ENCODE assay signal across 1 cellular context in the genomic region with DNA sequence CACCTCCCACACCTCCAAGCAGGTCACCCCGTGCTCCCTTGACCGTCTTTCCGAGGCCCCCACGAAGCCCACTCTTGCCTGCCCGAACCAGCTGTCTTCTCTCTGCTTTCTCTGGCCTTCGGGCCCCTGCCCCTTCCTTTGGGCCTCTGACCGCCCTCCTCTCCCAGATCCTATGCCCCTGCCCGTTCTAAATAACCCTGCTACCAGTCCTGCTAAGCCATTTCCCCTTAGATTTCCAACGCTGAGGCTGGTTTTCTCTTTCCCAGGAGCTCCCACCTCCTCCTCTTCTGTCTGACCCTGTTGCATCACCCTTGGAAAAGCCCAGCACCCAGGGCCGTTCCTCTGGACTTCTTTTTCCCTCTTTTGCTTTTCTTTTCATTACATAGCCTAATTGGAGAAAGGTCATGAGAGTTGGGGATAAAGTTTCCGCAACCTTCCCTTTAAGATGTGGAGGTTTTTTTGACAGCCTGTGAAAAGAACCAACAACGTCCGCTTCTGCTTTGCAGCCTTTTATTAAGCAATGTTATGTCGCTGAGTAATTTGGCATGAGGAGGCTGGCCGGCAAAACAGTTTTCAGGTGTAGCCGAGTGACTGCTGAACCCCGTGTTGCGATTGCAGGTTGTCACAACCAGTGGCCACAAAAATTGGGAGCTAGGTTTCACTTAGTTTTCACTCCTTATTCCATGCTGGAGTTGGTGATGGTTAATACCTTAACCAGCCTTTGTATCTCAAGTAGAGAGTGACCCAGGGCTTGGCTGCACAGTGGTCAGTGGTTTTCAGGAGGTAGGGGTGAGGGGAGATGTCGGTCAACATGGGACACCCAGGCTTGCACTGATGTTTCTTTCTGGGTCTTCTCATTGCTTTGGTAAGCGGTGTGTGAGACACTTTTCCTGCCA.
TF ChIP-seq lines count a peak whose summit lies in the region.

No MANE protein-coding gene starts in this region.

TF ChIP-seq in HEK293, 187 proteins besides CTCF, POLR2A, EP300 and RAD21 (continued from another document and continues in another):
- TF ChIP-seq ZNF280D (tag by site-specific recombination; IDR thresholded peaks at IDR 0.05) (0 out of 2 replicates have a peak, but pooled peaks have one; percentile 30), PATZ1 (tag by site-specific recombination; IDR thresholded peaks at IDR 0.05) (0 out of 2 replicates have a peak, but pooled peaks have one; percentile 93), ZNF202 (tag by site-specific recombination; IDR thresholded peaks at IDR 0.05; ENCODE audit: borderline replicate concordance) (no peak), KLF7 (tag by site-specific recombination; IDR thresholded peaks at IDR 0.05; ENCODE audit: borderline replicate concordance) (no peak), RBAK (tag by site-specific recombination; IDR thresholded peaks at IDR 0.05) (no peak), KLF10 (tag by site-specific recombination; IDR thresholded peaks at IDR 0.05) (0 out of 2 replicates have a peak, but pooled peaks have one; percentile 21), ZSCAN5A (tag by site-specific recombination; IDR thresholded peaks at IDR 0.05) (no peak), ZNF610 (tag by site-specific recombination; IDR thresholded peaks at IDR 0.05; ENCODE audit: borderline replicate concordance) (no peak), ZNF473 (tag by site-specific recombination; IDR thresholded peaks at IDR 0.05) (no peak), ZNF501 (tag by site-specific recombination; IDR thresholded peaks at IDR 0.05) (peak; percentile 78; the same call in 1 of the 2 replicates), ZNF19 (tag by site-specific recombination; IDR thresholded peaks at IDR 0.05; ENCODE audit: low read depth) (no peak), ZNF776 (tag by site-specific recombination; IDR thresholded peaks at IDR 0.05; ENCODE audit: borderline replicate concordance) (no peak), ZBTB8A (tag by site-specific recombination; IDR thresholded peaks at IDR 0.05) (peak; percentile 49), ZNF302 (tag by site-specific recombination; IDR thresholded peaks at IDR 0.05; ENCODE audit: low read depth) (no peak), INSM2 (tag by site-specific recombination; IDR thresholded peaks at IDR 0.05) (0 out of 2 replicates have a peak, but pooled peaks have one; percentile 5), ZNF514 (tag by site-specific recombination; IDR thresholded peaks at IDR 0.05) (no peak), ZNF311 (tag by site-specific recombination; IDR thresholded peaks at IDR 0.05; ENCODE audit: borderline replicate concordance) (no peak), ZNF529 (tag by site-specific recombination; IDR thresholded peaks at IDR 0.05; ENCODE audit: insufficient replicate concordance) (no peak), ZSCAN30 (tag by site-specific recombination; IDR thresholded peaks at IDR 0.05) (0 out of 2 replicates have a peak, but pooled peaks have one; percentile 60), ZSCAN16 (tag by site-specific recombination; IDR thresholded peaks at IDR 0.05) (0 out of 2 replicates have a peak, but pooled peaks have one; percentile 5), ZNF707 (tag by site-specific recombination; IDR thresholded peaks at IDR 0.05) (no peak), ZNF654 (tag by site-specific recombination; IDR thresholded peaks at IDR 0.05; ENCODE audit: low read depth) (no peak), PRDM6 (tag by site-specific recombination; IDR thresholded peaks at IDR 0.05) (no peak), ZNF23 (tag by site-specific recombination; IDR thresholded peaks at IDR 0.05; ENCODE audit: borderline replicate concordance) (no peak)
- TF ChIP-seq, protein P1, sequence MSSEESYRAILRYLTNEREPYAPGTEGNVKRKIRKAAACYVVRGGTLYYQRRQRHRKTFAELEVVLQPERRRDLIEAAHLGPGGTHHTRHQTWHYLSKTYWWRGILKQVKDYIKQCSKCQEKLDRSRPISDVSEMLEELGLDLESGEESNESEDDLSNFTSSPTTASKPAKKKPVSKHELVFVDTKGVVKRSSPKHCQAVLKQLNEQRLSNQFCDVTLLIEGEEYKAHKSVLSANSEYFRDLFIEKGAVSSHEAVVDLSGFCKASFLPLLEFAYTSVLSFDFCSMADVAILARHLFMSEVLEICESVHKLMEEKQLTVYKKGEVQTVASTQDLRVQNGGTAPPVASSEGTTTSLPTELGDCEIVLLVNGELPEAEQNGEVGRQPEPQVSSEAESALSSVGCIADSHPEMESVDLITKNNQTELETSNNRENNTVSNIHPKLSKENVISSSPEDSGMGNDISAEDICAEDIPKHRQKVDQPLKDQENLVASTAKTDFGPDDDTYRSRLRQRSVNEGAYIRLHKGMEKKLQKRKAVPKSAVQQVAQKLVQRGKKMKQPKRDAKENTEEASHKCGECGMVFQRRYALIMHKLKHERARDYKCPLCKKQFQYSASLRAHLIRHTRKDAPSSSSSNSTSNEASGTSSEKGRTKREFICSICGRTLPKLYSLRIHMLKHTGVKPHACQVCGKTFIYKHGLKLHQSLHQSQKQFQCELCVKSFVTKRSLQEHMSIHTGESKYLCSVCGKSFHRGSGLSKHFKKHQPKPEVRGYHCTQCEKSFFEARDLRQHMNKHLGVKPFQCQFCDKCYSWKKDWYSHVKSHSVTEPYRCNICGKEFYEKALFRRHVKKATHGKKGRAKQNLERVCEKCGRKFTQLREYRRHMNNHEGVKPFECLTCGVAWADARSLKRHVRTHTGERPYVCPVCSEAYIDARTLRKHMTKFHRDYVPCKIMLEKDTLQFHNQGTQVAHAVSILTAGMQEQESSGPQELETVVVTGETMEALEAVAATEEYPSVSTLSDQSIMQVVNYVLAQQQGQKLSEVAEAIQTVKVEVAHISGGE (tag by site-specific recombination; conservative IDR thresholded peaks at IDR 0.05; ENCODE audit: low read depth) = 0 out of 2 replicates have a peak, but pooled peaks have one; percentile 11
- TF ChIP-seq, protein P2, sequence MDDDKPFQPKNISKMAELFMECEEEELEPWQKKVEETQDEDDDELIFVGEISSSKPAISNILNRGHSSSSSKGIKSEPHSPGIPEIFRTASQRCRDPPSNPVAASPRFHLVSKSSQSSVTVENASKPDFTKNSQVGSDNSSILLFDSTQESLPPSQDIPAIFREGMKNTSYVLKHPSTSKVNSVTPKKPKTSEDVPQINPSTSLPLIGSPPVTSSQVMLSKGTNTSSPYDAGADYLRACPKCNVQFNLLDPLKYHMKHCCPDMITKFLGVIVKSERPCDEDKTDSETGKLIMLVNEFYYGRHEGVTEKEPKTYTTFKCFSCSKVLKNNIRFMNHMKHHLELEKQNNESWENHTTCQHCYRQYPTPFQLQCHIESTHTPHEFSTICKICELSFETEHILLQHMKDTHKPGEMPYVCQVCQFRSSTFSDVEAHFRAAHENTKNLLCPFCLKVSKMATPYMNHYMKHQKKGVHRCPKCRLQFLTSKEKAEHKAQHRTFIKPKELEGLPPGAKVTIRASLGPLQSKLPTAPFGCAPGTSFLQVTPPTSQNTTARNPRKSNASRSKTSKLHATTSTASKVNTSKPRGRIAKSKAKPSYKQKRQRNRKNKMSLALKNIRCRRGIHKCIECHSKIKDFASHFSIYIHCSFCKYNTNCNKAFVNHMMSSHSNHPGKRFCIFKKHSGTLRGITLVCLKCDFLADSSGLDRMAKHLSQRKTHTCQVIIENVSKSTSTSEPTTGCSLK (tag by site-specific recombination; IDR thresholded peaks at IDR 0.05) = no peak
- TF ChIP-seq, protein P3, sequence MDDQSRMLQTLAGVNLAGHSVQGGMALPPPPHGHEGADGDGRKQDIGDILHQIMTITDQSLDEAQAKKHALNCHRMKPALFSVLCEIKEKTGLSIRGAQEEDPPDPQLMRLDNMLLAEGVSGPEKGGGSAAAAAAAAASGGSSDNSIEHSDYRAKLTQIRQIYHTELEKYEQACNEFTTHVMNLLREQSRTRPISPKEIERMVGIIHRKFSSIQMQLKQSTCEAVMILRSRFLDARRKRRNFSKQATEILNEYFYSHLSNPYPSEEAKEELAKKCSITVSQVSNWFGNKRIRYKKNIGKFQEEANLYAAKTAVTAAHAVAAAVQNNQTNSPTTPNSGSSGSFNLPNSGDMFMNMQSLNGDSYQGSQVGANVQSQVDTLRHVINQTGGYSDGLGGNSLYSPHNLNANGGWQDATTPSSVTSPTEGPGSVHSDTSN (CRISPR knock-in tag; IDR thresholded peaks at IDR 0.05) = no peak
- TF ChIP-seq, protein P4, sequence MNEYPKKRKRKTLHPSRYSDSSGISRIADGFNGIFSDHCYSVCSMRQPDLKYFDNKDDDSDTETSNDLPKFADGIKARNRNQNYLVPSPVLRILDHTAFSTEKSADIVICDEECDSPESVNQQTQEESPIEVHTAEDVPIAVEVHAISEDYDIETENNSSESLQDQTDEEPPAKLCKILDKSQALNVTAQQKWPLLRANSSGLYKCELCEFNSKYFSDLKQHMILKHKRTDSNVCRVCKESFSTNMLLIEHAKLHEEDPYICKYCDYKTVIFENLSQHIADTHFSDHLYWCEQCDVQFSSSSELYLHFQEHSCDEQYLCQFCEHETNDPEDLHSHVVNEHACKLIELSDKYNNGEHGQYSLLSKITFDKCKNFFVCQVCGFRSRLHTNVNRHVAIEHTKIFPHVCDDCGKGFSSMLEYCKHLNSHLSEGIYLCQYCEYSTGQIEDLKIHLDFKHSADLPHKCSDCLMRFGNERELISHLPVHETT (tag by site-specific recombination; IDR thresholded peaks at IDR 0.05) = no peak
- TF ChIP-seq, protein P5, sequence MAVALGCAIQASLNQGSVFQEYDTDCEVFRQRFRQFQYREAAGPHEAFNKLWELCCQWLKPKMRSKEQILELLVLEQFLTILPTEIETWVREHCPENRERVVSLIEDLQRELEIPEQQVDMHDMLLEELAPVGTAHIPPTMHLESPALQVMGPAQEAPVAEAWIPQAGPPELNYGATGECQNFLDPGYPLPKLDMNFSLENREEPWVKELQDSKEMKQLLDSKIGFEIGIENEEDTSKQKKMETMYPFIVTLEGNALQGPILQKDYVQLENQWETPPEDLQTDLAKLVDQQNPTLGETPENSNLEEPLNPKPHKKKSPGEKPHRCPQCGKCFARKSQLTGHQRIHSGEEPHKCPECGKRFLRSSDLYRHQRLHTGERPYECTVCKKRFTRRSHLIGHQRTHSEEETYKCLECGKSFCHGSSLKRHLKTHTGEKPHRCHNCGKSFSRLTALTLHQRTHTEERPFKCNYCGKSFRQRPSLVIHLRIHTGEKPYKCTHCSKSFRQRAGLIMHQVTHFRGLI (tag by site-specific recombination; IDR thresholded peaks at IDR 0.05) = peak; percentile 46; the same call in 1 of the 2 replicates
